Comparison of ENCODE assay signal across 1 cellular context in the genomic region with DNA sequence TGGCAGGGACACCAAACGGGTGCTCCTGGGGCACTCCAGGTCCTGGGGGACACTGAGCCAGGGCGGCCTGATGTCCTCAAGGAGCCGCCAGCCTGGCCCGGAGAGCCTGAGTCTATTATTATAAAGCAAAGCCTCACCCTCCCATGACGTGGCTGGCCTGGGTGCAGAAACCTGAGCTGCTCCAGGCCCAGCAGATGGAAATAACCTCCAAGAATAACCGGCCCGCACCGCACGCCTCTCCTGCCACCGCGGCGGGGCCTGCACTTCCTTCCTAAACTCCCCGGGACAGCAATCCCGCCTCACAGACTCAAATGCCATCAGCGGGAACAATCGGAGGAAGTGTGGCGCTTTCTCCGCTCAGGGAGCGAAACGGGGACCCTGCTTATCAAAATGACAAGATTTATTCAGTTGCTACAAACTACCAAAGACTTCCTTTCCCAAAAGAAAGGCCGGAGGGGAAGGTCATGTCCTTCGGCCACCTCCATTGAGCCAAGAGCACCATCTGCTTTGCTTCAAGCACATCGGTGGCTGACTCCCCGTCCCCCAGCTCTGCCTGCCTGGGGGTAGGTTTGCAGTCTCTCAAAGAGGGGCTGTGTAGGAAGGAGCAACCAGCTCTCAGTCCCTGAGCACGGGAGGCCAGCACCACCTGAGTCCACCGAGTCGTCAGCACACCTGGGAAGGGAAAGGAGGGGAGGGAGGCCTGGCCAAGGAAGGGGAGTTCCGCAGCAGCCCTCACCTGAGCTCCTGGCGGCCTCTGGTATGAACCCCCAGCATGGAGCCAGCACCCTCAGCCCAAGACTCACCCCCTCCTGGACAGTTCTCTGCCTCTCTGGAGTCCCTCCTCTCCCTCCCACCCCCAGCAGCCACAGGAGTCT.
TF ChIP-seq lines count a peak whose summit lies in the region.

No MANE protein-coding gene starts in this region.

TF ChIP-seq in H1, 55 proteins besides CTCF, POLR2A, EP300 and RAD21:
- TF ChIP-seq EGR1 (IDR thresholded peaks at IDR 0.05; ENCODE audit: borderline replicate concordance, low read depth, low read length) (no peak), SAP30 (IDR thresholded peaks at IDR 0.05; ENCODE audit: insufficient read depth, insufficient replicate concordance, low read length) (no peak), NANOG (IDR thresholded peaks at IDR 0.05; ENCODE audit: insufficient read depth, low read depth, low read length, poor library complexity, severe bottlenecking) (no peak), GABPA (IDR thresholded peaks at IDR 0.05; ENCODE audit: borderline replicate concordance, insufficient read depth, low read length) (no peak)
